In genomic region chr10:5861269-5862031, GRCh38 we compare ENCODE assay signal across 1 cellular context.
TF ChIP-seq lines count a peak whose summit lies in the region.

No MANE protein-coding gene starts in this region.

TF ChIP-seq in HepG2, 621 proteins besides CTCF, POLR2A, EP300 and RAD21 (continued from another document and continues in another):
- TF ChIP-seq ZNF646 (CRISPR knock-in tag; IDR thresholded peaks at IDR 0.05) (no peak), ZNF207 (IDR thresholded peaks at IDR 0.05; ENCODE audit: borderline replicate concordance) (no peak), SMAD1 (CRISPR knock-in tag; IDR thresholded peaks at IDR 0.05; ENCODE audit: borderline replicate concordance, low read depth) (no peak), KLF6 (CRISPR knock-in tag; IDR thresholded peaks at IDR 0.05) (no peak), UBTF (CRISPR knock-in tag; IDR thresholded peaks at IDR 0.05) (no peak), ZNF563 (CRISPR knock-in tag; IDR thresholded peaks at IDR 0.05) (no peak), RFX1 (IDR thresholded peaks at IDR 0.05) (no peak), NRL (CRISPR knock-in tag; IDR thresholded peaks at IDR 0.05; ENCODE audit: borderline replicate concordance) (no peak), ZNF503 (CRISPR knock-in tag; IDR thresholded peaks at IDR 0.05) (no peak; the same call in 1 of the 2 replicates), STAT5B (CRISPR knock-in tag; IDR thresholded peaks at IDR 0.05) (no peak), IRF9 (CRISPR knock-in tag; IDR thresholded peaks at IDR 0.05; ENCODE audit: borderline replicate concordance) (no peak), THAP9 (CRISPR knock-in tag; IDR thresholded peaks at IDR 0.05; ENCODE audit: borderline replicate concordance) (no peak), PHF8 (CRISPR knock-in tag; IDR thresholded peaks at IDR 0.05) (no peak), ZNF496 (CRISPR knock-in tag; IDR thresholded peaks at IDR 0.05; ENCODE audit: insufficient replicate concordance) (no peak), ZNF235 (CRISPR knock-in tag; IDR thresholded peaks at IDR 0.05; ENCODE audit: borderline replicate concordance) (no peak), ZNF704 (CRISPR knock-in tag; IDR thresholded peaks at IDR 0.05; ENCODE audit: borderline replicate concordance) (no peak), CEBPZ (IDR thresholded peaks at IDR 0.05; ENCODE audit: low read length) (no peak), HHEX (CRISPR knock-in tag; IDR thresholded peaks at IDR 0.05) (no peak), ZBTB44 (CRISPR knock-in tag; IDR thresholded peaks at IDR 0.05) (no peak), ZNF768 (CRISPR knock-in tag; IDR thresholded peaks at IDR 0.05) (no peak), RARA (CRISPR knock-in tag; IDR thresholded peaks at IDR 0.05) (peak; percentile 71), AKAP8 (CRISPR knock-in tag; IDR thresholded peaks at IDR 0.05) (no peak), PBX3 (CRISPR knock-in tag; IDR thresholded peaks at IDR 0.05; ENCODE audit: borderline replicate concordance) (no peak), GABPB1 (CRISPR knock-in tag; IDR thresholded peaks at IDR 0.05) (no peak), CHD4 (IDR thresholded peaks at IDR 0.05; ENCODE audit: borderline replicate concordance, low read length) (no peak), TRIM24 (CRISPR knock-in tag; IDR thresholded peaks at IDR 0.05) (no peak), CEBPG (CRISPR knock-in tag; IDR thresholded peaks at IDR 0.05) (no peak), ELF1 (CRISPR knock-in tag; IDR thresholded peaks at IDR 0.05) (no peak), POLR2G (IDR thresholded peaks at IDR 0.05; ENCODE audit: low read depth, low read length) (no peak)
